Comparison of ENCODE assay signal across 20 cellular contexts in the genomic region with DNA sequence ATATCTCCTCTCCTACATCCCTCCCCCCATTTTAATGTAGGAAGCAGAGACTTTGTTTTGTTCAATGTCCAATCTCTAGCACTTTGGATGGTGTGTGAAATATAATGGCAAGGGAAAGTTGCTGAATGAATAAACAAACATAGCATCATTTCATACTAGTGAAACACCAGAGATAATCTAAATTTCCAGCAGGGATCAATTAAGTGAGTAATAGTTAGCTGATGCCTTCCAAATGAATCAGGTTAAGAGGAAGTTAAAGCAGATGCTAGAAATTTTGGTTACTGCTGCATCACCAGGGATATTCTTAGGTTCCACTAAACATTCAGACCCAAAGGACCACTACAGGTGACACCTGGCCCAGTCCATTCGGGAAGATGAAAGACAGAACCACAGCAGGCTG. TPM values are rescaled to one million over a fixed set of nuclear protein-coding genes. Genes with fewer than 3 reads are reported as not detected.
A peak's percentile ranks its signal among the peaks of the same experiment; 100 is the strongest.
DNase-seq lines count a peak whose midpoint lies in the region; ATAC-seq lines count a peak whose summit lies in the region.
"Had no signal": no experiment of that assay in that cellular context is flagged by ENCODE, and none has a peak within 500 bp of the region (broad histone marks: within the 10 kb centered on the region; RNA-seq: fewer than 3 reads in every experiment).

No MANE protein-coding gene starts in this region.

- H3K4me3 ChIP-seq in GM23248 (no peak overlapping the region), mesenchymal stem cell (ENCODE audit: insufficient read depth in 1 of 2, low read depth in 1 of 2, low read length in 2 of 2) (peak overlapping the region in 1 of 2 experiments; percentile 52)
- H3K4me3 ChIP-seq: A549, dorsolateral prefrontal cortex, GM23338, PC-9 had no signal

- no peak overlapping the region for H3K18ac ChIP-seq in mesenchymal stem cell (ENCODE audit: low read depth in 1 of 2, low read length in 2 of 2)

- peak overlapping the region; percentile 86 for H3K27ac Mint-ChIP-seq in activated T-cell treated with anti-CD3 and anti-CD28 coated beads, Interleukin-2, amount 50 U/mL, for 24 hours
- peak overlapping the region; percentile 54 for H3K27ac Mint-ChIP-seq in activated T-helper 17 cell treated with anti-CD3 and anti-CD28 coated beads, Interleukin-2, amount 50 U/mL, for 72 hours
- H3K27ac Mint-ChIP-seq: GM23338; T-helper 1 cell treated with Interleukin-12 subunit alpha and Interleukin-12 subunit beta and Interleukin-4 antibody, amounts not matched to agents 30 μg/mL and 1 μg/mL, for 36 hours had no signal

- no peak overlapping the region for H3K4me3 Mint-ChIP-seq in activated T-cell treated with anti-CD3 and anti-CD28 coated beads, Interleukin-2, amount 50 U/mL, for 24 hours
- no peak overlapping the region for H3K4me3 Mint-ChIP-seq in activated T-helper 17 cell treated with anti-CD3 and anti-CD28 coated beads, Interleukin-2, amount 50 U/mL, for 72 hours
- H3K4me3 Mint-ChIP-seq: central memory CD8-positive, alpha-beta T cell; GM23338; T-helper 1 cell treated with Interleukin-12 subunit alpha and Interleukin-12 subunit beta and Interleukin-4 antibody, amounts not matched to agents 30 μg/mL and 1 μg/mL, for 36 hours had no signal

- H3K79me1 ChIP-seq in mesenchymal stem cell (replicated peaks; ENCODE audit: low read length, poor library complexity, severe bottlenecking), result peaks cover 22% of the 10 kb centered on the region

- H3K36me3 ChIP-seq in GM23248 (ENCODE audit: low read depth) (peaks cover 15% of the 10 kb centered on the region; the same call in 1 of the 2 replicates), mesenchymal stem cell (ENCODE audit: control insufficient read depth in 1 of 2, insufficient read depth in 2 of 2, low read depth in 1 of 2, low read length in 2 of 2) (peaks cover 14 to 23% of the 10 kb centered on the region in 2 experiments)

- H2BK120ac ChIP-seq in mesenchymal stem cell (ENCODE audit: low read depth, low read length), result no peak overlapping the region

- no peak overlapping the region for H4K8ac ChIP-seq in mesenchymal stem cell (ENCODE audit: low read length)

- WGBS in GM23248 (ENCODE audit: low coverage in 1 of 2, low lambda C conversion rate in 2 of 2, missing lambda C conversion rate in 2 of 2), 2 experiments, result 74 to 82% methylated on average over 1 of the region's 1 CpG
- WGBS in mesenchymal stem cell, result 100% methylated on average over 1 of the region's 1 CpG

- no peaks in the 10 kb centered on the region for H3K9me3 Mint-ChIP-seq in activated T-cell treated with anti-CD3 and anti-CD28 coated beads, Interleukin-2, amount 50 U/mL, for 24 hours
- no peaks in the 10 kb centered on the region for H3K9me3 Mint-ChIP-seq in activated T-helper 17 cell treated with anti-CD3 and anti-CD28 coated beads, Interleukin-2, amount 50 U/mL, for 72 hours
- H3K9me3 Mint-ChIP-seq: central memory CD8-positive, alpha-beta T cell; GM23338; T-helper 1 cell treated with Interleukin-12 subunit alpha and Interleukin-12 subunit beta and Interleukin-4 antibody, amounts not matched to agents 30 μg/mL and 1 μg/mL, for 36 hours had no signal

- H3K27me3 Mint-ChIP-seq in activated T-cell treated with anti-CD3 and anti-CD28 coated beads, Interleukin-2, amount 50 U/mL, for 24 hours, result no peaks in the 10 kb centered on the region
- H3K27me3 Mint-ChIP-seq in activated T-helper 17 cell treated with anti-CD3 and anti-CD28 coated beads, Interleukin-2, amount 50 U/mL, for 72 hours, result no peaks in the 10 kb centered on the region
- H3K27me3 Mint-ChIP-seq: central memory CD8-positive, alpha-beta T cell had no signal

- H3F3A ChIP-seq in GM23248 (ENCODE audit: insufficient read depth), result peaks cover 29% of the 10 kb centered on the region

- in situ Hi-C loops in GM23248 (cut with MboI) (no loop called here), G401 (cut with HindIII; ENCODE audit: low sequenced_read_pairs) (no loop called here)

- no peak overlapping the region for H3K14ac ChIP-seq in mesenchymal stem cell (ENCODE audit: low read length in 2 of 2)

- H3K9me3 ChIP-seq in GM23248 (ENCODE audit: low read depth), result no peaks in the 10 kb centered on the region
- H3K9me3 ChIP-seq in mesenchymal stem cell (ENCODE audit: control insufficient read depth, low read length), result no peaks in the 10 kb centered on the region
- H3K9me3 ChIP-seq: A549 had no signal

- H3K4me2 ChIP-seq in GM23248 (ENCODE audit: unreplicated experiment) (no peak overlapping the region), mesenchymal stem cell (ENCODE audit: low read length, poor library complexity, severe bottlenecking) (no peak overlapping the region)
- H3K4me2 ChIP-seq: A549, GM23338, PC-9 had no signal

- H2AFZ ChIP-seq in GM23248 (no peak overlapping the region), mesenchymal stem cell (ENCODE audit: low read depth, low read length) (no peak overlapping the region)
- H2AFZ ChIP-seq: GM23338, PC-9 had no signal

- peaks cover 57% of the 10 kb centered on the region for H3K4me1 Mint-ChIP-seq in activated T-cell treated with anti-CD3 and anti-CD28 coated beads, Interleukin-2, amount 50 U/mL, for 24 hours (ENCODE audit: low read depth)
- H3K4me1 Mint-ChIP-seq in activated T-helper 17 cell treated with anti-CD3 and anti-CD28 coated beads, Interleukin-2, amount 50 U/mL, for 72 hours, result peaks cover 16% of the 10 kb centered on the region
- H3K4me1 Mint-ChIP-seq: GM23338 had no signal

- H3K4ac ChIP-seq in mesenchymal stem cell (ENCODE audit: low read depth in 1 of 2, low read length in 2 of 2), result no peak overlapping the region

- H2AK5ac ChIP-seq in mesenchymal stem cell (ENCODE audit: low read length, severe bottlenecking), result no peak overlapping the region

- no peaks in the 10 kb centered on the region for H3K9me2 ChIP-seq in GM23248 (ENCODE audit: insufficient read depth)

- no peak overlapping the region for H3K9ac ChIP-seq in GM23248
- peak overlapping the region; percentile 44 for H3K9ac ChIP-seq in mesenchymal stem cell (ENCODE audit: low read length)

- H3K36me3 Mint-ChIP-seq in activated T-cell treated with anti-CD3 and anti-CD28 coated beads, Interleukin-2, amount 50 U/mL, for 24 hours (ENCODE audit: low read depth), result peaks cover 79% of the 10 kb centered on the region
- H3K36me3 Mint-ChIP-seq in activated T-helper 17 cell treated with anti-CD3 and anti-CD28 coated beads, Interleukin-2, amount 50 U/mL, for 72 hours (ENCODE audit: low read depth), result peaks cover 88% of the 10 kb centered on the region

- no peak overlapping the region for H2BK5ac ChIP-seq in mesenchymal stem cell (ENCODE audit: low read depth, low read length, poor library complexity, severe bottlenecking)

- peak overlapping the region; percentile 42 for H3K27ac ChIP-seq in GM23248
- H3K27ac ChIP-seq in mesenchymal stem cell (ENCODE audit: low read length, poor library complexity, severe bottlenecking), result no peak overlapping the region
- H3K27ac ChIP-seq in substantia nigra (ENCODE audit: low read depth, low read length, poor library complexity, severe bottlenecking), result no peak overlapping the region
- H3K27ac ChIP-seq: A549, dorsolateral prefrontal cortex, PC-9 had no signal

- no peak overlapping the region for H3K23ac ChIP-seq in mesenchymal stem cell (ENCODE audit: low read length in 2 of 2)

- no peak for DNase-seq in activated T-cell treated with anti-CD3 and anti-CD28 coated beads, Interleukin-2, amount 50 U/mL, for 24 hours
- no peak for DNase-seq in activated T-cell treated with anti-CD3 and anti-CD28 coated beads, Interleukin-2, amount 50 U/mL, for 48 hours
- peak; percentile 84 for DNase-seq in GM23248
- DNase-seq in mesenchymal stem cell, result no peak
- DNase-seq in substantia nigra (lab: John Stamatoyannopoulos, UW), result no peak
- no peak for DNase-seq in T-helper 2 cell
- DNase-seq in G401 (ENCODE audit: low spot score), result no peak
- DNase-seq: activated CD4-positive, alpha-beta T cell treated with anti-CD3 and anti-CD28 coated beads, Interleukin-2, amount 50 U/mL, for 4 hours; DMS53; dorsolateral prefrontal cortex; NCI-H1105 treated with DMSO at 0.1 percent for 48 hours; NCI-H2081; NCI-H82; PC-9 had no signal

- no peak overlapping the region for H4K91ac ChIP-seq in mesenchymal stem cell (ENCODE audit: low read length)

- H4K20me1 ChIP-seq in GM23248 (ENCODE audit: insufficient read depth), result no peaks in the 10 kb centered on the region

- peaks cover 10% of the 10 kb centered on the region; the same call in 1 of the 2 replicates for H3K79me2 ChIP-seq in GM23248 (ENCODE audit: insufficient read depth)

- no peak overlapping the region for H2BK15ac ChIP-seq in mesenchymal stem cell (ENCODE audit: low read depth, poor library complexity, severe bottlenecking)

- H3K27me3 ChIP-seq in GM23248 (replicated peaks; ENCODE audit: insufficient read depth) (no peaks in the 10 kb centered on the region), mesenchymal stem cell (ENCODE audit: control insufficient read depth in 1 of 2, insufficient read depth in 1 of 2, low read length in 2 of 2) (no peaks in the 10 kb centered on the region)
- H3K27me3 ChIP-seq: dorsolateral prefrontal cortex had no signal

- H2BK12ac ChIP-seq in mesenchymal stem cell (ENCODE audit: low read length in 2 of 2), result no peak overlapping the region

- peaks cover 24% of the 10 kb centered on the region for H3K4me1 ChIP-seq in GM23248 (ENCODE audit: insufficient read depth)
- peaks cover 1% of the 10 kb centered on the region for H3K4me1 ChIP-seq in mesenchymal stem cell (ENCODE audit: control insufficient read depth, insufficient read depth, low read depth, low read length)
- H3K4me1 ChIP-seq: A549 had no signal

- ATAC-seq in activated T-helper 17 cell treated with anti-CD3 and anti-CD28 coated beads, Interleukin-2, amount 50 U/mL, for 72 hours (replicated peaks), result no peak
- ATAC-seq: A549, GM23338, sciatic nerve had no signal

RNA-seq across cellular contexts. Expression of a gene that starts 8.1 kb away (rescaled TPM):
- total RNA-seq in GM23248 (2014; rRNA removed; shearing (Covaris generic)), result 2.9 and 9.8 TPM in 2 replicates
- 14.7 and 16.6 TPM in 2 replicates for polyA plus RNA-seq in GM23248 (2016; fragmentation: Nextera tagmentation; extraction: Ambion mirVana)
- total RNA-seq in activated T-helper 17 cell treated with anti-CD3 and anti-CD28 coated beads, Interleukin-2, amount 50 U/mL, for 72 hours, result 10 to 100 TPM; 39.8 to 41.8 TPM
- polyA plus RNA-seq in mesenchymal stem cell (2013, experiment 1 of 2), result 19.2 TPM
- polyA plus RNA-seq in mesenchymal stem cell (2013, experiment 2 of 2), result 20.2 TPM
- 20.3 and 42.3 TPM in 2 replicates for total RNA-seq in G401 (2014; rRNA removed; shearing (Covaris generic))

RNA-seq across cellular contexts. Expression of a gene that starts 26.6 kb away (rescaled TPM):
- 24.4 and 29.1 TPM in 2 replicates for total RNA-seq in GM23248 (2014; rRNA removed; shearing (Covaris generic))
- polyA plus RNA-seq in GM23248 (2016; fragmentation: Nextera tagmentation; extraction: Ambion mirVana), result 12.6 and 12.7 TPM in 2 replicates
- total RNA-seq in activated T-helper 17 cell treated with anti-CD3 and anti-CD28 coated beads, Interleukin-2, amount 50 U/mL, for 72 hours, result 10 to 100 TPM; 12.9 to 21.4 TPM
- polyA plus RNA-seq in mesenchymal stem cell (2013, experiment 1 of 2), result 11.0 TPM
- 12.1 TPM for polyA plus RNA-seq in mesenchymal stem cell (2013, experiment 2 of 2)
- total RNA-seq in G401 (2014; rRNA removed; shearing (Covaris generic)), result 66.5 and 75.0 TPM in 2 replicates
